Comparison of ENCODE assay signal across 2 cellular contexts in genomic region chr2:148022351-148022750, GRCh38.
A peak's percentile ranks its signal among the peaks of the same experiment; 100 is the strongest.
TF ChIP-seq lines count a peak whose summit lies in the region.

No MANE protein-coding gene starts in this region.

TF ChIP-seq in A549, 52 proteins besides CTCF, POLR2A, EP300 and RAD21:
- TF ChIP-seq FOXS1 (CRISPR knock-in tag; IDR thresholded peaks at IDR 0.05): no peak
- no peak for TF ChIP-seq ZSCAN20 (CRISPR knock-in tag; IDR thresholded peaks at IDR 0.05)
- no peak for TF ChIP-seq MAZ (IDR thresholded peaks at IDR 0.05; ENCODE audit: borderline replicate concordance, low read depth, low read length)
- TF ChIP-seq ESRRA (IDR thresholded peaks at IDR 0.05; ENCODE audit: borderline replicate concordance, low read length): no peak
- no peak for TF ChIP-seq ZNF302 (CRISPR knock-in tag; IDR thresholded peaks at IDR 0.05)
- no peak for TF ChIP-seq RARB (CRISPR knock-in tag; IDR thresholded peaks at IDR 0.05)
- TF ChIP-seq, protein P1, sequence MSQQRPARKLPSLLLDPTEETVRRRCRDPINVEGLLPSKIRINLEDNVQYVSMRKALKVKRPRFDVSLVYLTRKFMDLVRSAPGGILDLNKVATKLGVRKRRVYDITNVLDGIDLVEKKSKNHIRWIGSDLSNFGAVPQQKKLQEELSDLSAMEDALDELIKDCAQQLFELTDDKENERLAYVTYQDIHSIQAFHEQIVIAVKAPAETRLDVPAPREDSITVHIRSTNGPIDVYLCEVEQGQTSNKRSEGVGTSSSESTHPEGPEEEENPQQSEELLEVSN (IDR thresholded peaks at IDR 0.05; ENCODE audit: borderline replicate concordance, low read depth): no peak
- no peak for TF ChIP-seq CBX8 (IDR thresholded peaks at IDR 0.05)
- TF ChIP-seq, protein P2, sequence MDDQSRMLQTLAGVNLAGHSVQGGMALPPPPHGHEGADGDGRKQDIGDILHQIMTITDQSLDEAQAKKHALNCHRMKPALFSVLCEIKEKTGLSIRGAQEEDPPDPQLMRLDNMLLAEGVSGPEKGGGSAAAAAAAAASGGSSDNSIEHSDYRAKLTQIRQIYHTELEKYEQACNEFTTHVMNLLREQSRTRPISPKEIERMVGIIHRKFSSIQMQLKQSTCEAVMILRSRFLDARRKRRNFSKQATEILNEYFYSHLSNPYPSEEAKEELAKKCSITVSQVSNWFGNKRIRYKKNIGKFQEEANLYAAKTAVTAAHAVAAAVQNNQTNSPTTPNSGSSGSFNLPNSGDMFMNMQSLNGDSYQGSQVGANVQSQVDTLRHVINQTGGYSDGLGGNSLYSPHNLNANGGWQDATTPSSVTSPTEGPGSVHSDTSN (IDR thresholded peaks at IDR 0.05): no peak
- no peak for TF ChIP-seq EHMT2 (IDR thresholded peaks at IDR 0.05; ENCODE audit: low read depth)
- no peak for TF ChIP-seq MAFK (IDR thresholded peaks at IDR 0.05; ENCODE audit: partially characterized antibody)
- no peak for TF ChIP-seq TFCP2L1 (CRISPR knock-in tag; IDR thresholded peaks at IDR 0.05)
- TF ChIP-seq CHD4 (IDR thresholded peaks at IDR 0.05; ENCODE audit: borderline replicate concordance): no peak
- TF ChIP-seq, protein P3, sequence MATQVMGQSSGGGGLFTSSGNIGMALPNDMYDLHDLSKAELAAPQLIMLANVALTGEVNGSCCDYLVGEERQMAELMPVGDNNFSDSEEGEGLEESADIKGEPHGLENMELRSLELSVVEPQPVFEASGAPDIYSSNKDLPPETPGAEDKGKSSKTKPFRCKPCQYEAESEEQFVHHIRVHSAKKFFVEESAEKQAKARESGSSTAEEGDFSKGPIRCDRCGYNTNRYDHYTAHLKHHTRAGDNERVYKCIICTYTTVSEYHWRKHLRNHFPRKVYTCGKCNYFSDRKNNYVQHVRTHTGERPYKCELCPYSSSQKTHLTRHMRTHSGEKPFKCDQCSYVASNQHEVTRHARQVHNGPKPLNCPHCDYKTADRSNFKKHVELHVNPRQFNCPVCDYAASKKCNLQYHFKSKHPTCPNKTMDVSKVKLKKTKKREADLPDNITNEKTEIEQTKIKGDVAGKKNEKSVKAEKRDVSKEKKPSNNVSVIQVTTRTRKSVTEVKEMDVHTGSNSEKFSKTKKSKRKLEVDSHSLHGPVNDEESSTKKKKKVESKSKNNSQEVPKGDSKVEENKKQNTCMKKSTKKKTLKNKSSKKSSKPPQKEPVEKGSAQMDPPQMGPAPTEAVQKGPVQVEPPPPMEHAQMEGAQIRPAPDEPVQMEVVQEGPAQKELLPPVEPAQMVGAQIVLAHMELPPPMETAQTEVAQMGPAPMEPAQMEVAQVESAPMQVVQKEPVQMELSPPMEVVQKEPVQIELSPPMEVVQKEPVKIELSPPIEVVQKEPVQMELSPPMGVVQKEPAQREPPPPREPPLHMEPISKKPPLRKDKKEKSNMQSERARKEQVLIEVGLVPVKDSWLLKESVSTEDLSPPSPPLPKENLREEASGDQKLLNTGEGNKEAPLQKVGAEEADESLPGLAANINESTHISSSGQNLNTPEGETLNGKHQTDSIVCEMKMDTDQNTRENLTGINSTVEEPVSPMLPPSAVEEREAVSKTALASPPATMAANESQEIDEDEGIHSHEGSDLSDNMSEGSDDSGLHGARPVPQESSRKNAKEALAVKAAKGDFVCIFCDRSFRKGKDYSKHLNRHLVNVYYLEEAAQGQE (IDR thresholded peaks at IDR 0.05): no peak
- no peak for TF ChIP-seq FOSB (CRISPR knock-in tag; IDR thresholded peaks at IDR 0.05)
- no peak for TF ChIP-seq MYC (IDR thresholded peaks at IDR 0.05; ENCODE audit: borderline replicate concordance, low read length)
- TF ChIP-seq, protein P4, sequence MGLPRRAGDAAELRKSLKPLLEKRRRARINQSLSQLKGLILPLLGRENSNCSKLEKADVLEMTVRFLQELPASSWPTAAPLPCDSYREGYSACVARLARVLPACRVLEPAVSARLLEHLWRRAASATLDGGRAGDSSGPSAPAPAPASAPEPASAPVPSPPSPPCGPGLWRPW (IDR thresholded peaks at IDR 0.05): no peak

TF ChIP-seq in K562, 482 proteins besides CTCF, POLR2A, EP300 and RAD21:
- TF ChIP-seq ZBTB40 (IDR thresholded peaks at IDR 0.05) (peak; percentile 84), ZBTB40 (CRISPR knock-in tag; IDR thresholded peaks at IDR 0.05) (no peak; the same call in 1 of the 2 replicates), TSC22D4 (tag; IDR thresholded peaks at IDR 0.05) (no peak)
